4 cellular contexts compared by ENCODE assay signal in the genomic region with DNA sequence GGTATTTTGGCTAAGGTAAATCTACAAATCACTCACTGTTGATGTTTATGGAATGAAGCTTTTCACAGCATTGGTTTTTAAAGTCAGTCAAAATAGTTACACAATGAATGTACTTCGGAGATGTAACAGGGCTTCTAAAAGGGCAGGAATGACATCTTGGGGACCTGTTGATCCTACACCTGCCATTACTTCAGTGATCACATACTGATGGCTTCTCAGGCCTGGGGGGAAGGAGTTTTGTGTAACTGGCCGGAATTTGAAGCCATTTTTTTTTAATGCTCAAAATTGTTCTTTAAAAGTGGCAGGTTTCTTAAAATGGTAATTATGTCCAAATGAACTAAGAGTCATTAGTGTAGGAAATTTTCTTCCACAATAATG.
A peak's percentile ranks its signal among the peaks of the same experiment; 100 is the strongest.
TF ChIP-seq lines count a peak whose summit lies in the region.

No MANE protein-coding gene starts in this region.

TF ChIP-seq in SK-N-SH, 30 proteins besides CTCF, POLR2A, EP300 and RAD21:
- TF ChIP-seq JUND (IDR thresholded peaks at IDR 0.05), result 0 out of 2 replicates have a peak, but pooled peaks have one; percentile 3
- TF ChIP-seq SMC3 (IDR thresholded peaks at IDR 0.05; ENCODE audit: low read depth, low read length), result no peak

TF ChIP-seq in SK-N-SH treated with all-trans-retinoic acid at 6 μM for 48 hours, 23 proteins besides CTCF, POLR2A, EP300 and RAD21:
- TF ChIP-seq CSDC2 (CRISPR knock-in tag; IDR thresholded peaks at IDR 0.05), result no peak
- TF ChIP-seq RARB (CRISPR knock-in tag; IDR thresholded peaks at IDR 0.05), result no peak
- no peak for TF ChIP-seq TOX (CRISPR knock-in tag; IDR thresholded peaks at IDR 0.05; ENCODE audit: borderline replicate concordance)
- no peak for TF ChIP-seq PPARA (CRISPR knock-in tag; IDR thresholded peaks at IDR 0.05; ENCODE audit: borderline replicate concordance)
- TF ChIP-seq, protein P1, sequence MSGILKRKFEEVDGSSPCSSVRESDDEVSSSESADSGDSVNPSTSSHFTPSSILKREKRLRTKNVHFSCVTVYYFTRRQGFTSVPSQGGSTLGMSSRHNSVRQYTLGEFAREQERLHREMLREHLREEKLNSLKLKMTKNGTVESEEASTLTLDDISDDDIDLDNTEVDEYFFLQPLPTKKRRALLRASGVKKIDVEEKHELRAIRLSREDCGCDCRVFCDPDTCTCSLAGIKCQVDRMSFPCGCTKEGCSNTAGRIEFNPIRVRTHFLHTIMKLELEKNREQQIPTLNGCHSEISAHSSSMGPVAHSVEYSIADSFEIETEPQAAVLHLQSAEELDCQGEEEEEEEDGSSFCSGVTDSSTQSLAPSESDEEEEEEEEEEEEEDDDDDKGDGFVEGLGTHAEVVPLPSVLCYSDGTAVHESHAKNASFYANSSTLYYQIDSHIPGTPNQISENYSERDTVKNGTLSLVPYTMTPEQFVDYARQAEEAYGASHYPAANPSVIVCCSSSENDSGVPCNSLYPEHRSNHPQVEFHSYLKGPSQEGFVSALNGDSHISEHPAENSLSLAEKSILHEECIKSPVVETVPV (CRISPR knock-in tag; IDR thresholded peaks at IDR 0.05), result no peak
- no peak for TF ChIP-seq ARNTL (CRISPR knock-in tag; IDR thresholded peaks at IDR 0.05; ENCODE audit: borderline replicate concordance, low read depth)
- TF ChIP-seq ZC3H10 (CRISPR knock-in tag; IDR thresholded peaks at IDR 0.05), result no peak
- TF ChIP-seq ZNF8 (CRISPR knock-in tag; IDR thresholded peaks at IDR 0.05), result no peak
- TF ChIP-seq, protein P2, sequence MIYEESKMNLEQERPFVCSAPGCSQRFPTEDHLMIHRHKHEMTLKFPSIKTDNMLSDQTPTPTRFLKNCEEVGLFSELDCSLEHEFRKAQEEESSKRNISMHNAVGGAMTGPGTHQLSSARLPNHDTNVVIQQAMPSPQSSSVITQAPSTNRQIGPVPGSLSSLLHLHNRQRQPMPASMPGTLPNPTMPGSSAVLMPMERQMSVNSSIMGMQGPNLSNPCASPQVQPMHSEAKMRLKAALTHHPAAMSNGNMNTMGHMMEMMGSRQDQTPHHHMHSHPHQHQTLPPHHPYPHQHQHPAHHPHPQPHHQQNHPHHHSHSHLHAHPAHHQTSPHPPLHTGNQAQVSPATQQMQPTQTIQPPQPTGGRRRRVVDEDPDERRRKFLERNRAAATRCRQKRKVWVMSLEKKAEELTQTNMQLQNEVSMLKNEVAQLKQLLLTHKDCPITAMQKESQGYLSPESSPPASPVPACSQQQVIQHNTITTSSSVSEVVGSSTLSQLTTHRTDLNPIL (CRISPR knock-in tag; IDR thresholded peaks at IDR 0.05; ENCODE audit: low read depth), result no peak
- TF ChIP-seq ZFP30 (CRISPR knock-in tag; IDR thresholded peaks at IDR 0.05), result no peak
- TF ChIP-seq TCF4 (CRISPR knock-in tag; IDR thresholded peaks at IDR 0.05; ENCODE audit: borderline replicate concordance), result no peak
- no peak for TF ChIP-seq ZNF70 (CRISPR knock-in tag; IDR thresholded peaks at IDR 0.05)
- no peak for TF ChIP-seq BACH2 (CRISPR knock-in tag; IDR thresholded peaks at IDR 0.05; ENCODE audit: borderline replicate concordance)
- TF ChIP-seq OSR1 (CRISPR knock-in tag; IDR thresholded peaks at IDR 0.05), result no peak
- no peak for TF ChIP-seq ISL1 (CRISPR knock-in tag; IDR thresholded peaks at IDR 0.05)
- no peak for TF ChIP-seq ZFP3 (CRISPR knock-in tag; IDR thresholded peaks at IDR 0.05)
- no peak for TF ChIP-seq ZNF565 (CRISPR knock-in tag; conservative IDR thresholded peaks at IDR 0.05; ENCODE audit: low read depth)
- TF ChIP-seq ESRRG (CRISPR knock-in tag; IDR thresholded peaks at IDR 0.05), result no peak
TF ChIP-seq in SK-N-SH treated with all-trans-retinoic acid at 6 μM for 48 hours: peak in this region for 0.

TF ChIP-seq in WTC11, 78 proteins besides CTCF, POLR2A, EP300 and RAD21:
- TF ChIP-seq, protein P3, sequence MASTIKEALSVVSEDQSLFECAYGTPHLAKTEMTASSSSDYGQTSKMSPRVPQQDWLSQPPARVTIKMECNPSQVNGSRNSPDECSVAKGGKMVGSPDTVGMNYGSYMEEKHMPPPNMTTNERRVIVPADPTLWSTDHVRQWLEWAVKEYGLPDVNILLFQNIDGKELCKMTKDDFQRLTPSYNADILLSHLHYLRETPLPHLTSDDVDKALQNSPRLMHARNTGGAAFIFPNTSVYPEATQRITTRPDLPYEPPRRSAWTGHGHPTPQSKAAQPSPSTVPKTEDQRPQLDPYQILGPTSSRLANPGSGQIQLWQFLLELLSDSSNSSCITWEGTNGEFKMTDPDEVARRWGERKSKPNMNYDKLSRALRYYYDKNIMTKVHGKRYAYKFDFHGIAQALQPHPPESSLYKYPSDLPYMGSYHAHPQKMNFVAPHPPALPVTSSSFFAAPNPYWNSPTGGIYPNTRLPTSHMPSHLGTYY (CRISPR knock-in tag; IDR thresholded peaks at IDR 0.05), result peak; percentile 74; the same call in 1 of the 2 replicates
- TF ChIP-seq, protein P4, sequence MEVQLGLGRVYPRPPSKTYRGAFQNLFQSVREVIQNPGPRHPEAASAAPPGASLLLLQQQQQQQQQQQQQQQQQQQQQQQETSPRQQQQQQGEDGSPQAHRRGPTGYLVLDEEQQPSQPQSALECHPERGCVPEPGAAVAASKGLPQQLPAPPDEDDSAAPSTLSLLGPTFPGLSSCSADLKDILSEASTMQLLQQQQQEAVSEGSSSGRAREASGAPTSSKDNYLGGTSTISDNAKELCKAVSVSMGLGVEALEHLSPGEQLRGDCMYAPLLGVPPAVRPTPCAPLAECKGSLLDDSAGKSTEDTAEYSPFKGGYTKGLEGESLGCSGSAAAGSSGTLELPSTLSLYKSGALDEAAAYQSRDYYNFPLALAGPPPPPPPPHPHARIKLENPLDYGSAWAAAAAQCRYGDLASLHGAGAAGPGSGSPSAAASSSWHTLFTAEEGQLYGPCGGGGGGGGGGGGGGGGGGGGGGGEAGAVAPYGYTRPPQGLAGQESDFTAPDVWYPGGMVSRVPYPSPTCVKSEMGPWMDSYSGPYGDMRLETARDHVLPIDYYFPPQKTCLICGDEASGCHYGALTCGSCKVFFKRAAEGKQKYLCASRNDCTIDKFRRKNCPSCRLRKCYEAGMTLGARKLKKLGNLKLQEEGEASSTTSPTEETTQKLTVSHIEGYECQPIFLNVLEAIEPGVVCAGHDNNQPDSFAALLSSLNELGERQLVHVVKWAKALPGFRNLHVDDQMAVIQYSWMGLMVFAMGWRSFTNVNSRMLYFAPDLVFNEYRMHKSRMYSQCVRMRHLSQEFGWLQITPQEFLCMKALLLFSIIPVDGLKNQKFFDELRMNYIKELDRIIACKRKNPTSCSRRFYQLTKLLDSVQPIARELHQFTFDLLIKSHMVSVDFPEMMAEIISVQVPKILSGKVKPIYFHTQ (CRISPR knock-in tag; IDR thresholded peaks at IDR 0.05), result peak; percentile 76
- TF ChIP-seq GRHL2 (CRISPR knock-in tag; IDR thresholded peaks at IDR 0.05; ENCODE audit: insufficient replicate concordance, severe bottlenecking) (no peak), PRRX2 (CRISPR knock-in tag; IDR thresholded peaks at IDR 0.05) (peak; percentile 84), ZNF671 (CRISPR knock-in tag; IDR thresholded peaks at IDR 0.05) (peak; percentile 32; the same call in 1 of the 2 replicates)
- TF ChIP-seq, protein P5, sequence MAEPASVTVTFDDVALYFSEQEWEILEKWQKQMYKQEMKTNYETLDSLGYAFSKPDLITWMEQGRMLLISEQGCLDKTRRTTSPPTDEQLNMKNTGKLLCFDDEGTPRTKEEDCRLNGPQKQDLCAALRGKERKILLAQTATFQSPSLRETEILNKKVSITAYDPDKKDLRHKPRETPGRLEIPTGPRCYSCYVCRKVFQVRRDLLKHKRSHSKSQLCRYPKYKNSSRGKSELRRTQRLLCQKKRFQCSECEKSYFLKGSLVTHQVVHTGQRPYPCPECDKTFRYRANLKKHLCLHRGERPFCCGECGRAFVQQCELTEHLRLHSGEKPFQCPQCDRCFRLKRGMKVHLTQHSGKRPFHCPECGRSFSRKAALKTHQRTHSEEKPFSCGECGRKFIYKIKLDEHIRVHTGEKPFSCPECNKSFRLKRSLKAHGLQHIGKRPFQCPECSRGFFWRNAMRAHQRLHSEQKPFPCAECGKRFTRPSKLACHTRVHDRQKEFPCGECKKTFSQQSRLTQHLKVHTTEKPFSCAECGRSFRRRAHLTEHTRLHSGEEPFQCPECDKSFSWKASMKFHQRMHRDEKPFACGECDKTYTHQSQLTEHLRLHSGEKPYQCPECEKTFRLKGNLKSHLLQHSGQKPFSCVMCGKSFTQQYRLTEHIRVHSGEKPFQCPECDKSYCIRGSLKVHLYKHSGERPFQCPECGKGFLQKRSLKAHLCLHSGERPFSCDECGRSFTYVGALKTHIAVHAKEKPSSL (CRISPR knock-in tag; conservative IDR thresholded peaks at IDR 0.05), result peak; percentile 44

TF ChIP-seq in H1, 55 proteins besides CTCF, POLR2A, EP300 and RAD21:
- TF ChIP-seq RFX5 (IDR thresholded peaks at IDR 0.05; ENCODE audit: borderline replicate concordance, low read depth, low read length) (no peak), CREB1 (IDR thresholded peaks at IDR 0.05) (no peak), NANOG (IDR thresholded peaks at IDR 0.05; ENCODE audit: insufficient read depth, low read depth, low read length, poor library complexity, severe bottlenecking) (no peak), POLR2AphosphoS5 (IDR thresholded peaks at IDR 0.05; ENCODE audit: low read depth, low read length) (peak; percentile 54), HDAC6 (IDR thresholded peaks at IDR 0.05; ENCODE audit: low read depth, low read length) (no peak)
TF ChIP-seq in H1: peak in this region for 1.
